In the genomic region with DNA sequence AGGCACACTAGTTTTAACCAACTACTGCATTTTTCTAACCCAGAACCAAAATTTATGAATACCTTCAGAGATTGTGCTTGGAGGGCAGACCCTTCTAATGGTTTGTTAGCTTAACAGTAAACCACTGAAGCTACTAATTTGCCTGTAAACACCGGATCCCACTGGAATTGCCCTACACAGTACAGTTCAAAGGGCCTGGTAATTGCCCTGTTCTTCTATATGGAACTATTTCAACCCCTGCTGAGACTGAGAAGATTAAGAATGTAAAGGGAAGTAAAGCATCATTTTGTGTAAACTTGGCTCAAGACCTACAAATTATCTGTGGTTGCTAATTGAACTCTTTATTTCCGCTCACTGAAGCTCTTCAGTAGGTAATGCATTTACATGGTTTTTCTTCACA, we compare ENCODE assay signal across 1 cellular context.
TF ChIP-seq lines count a peak whose summit lies in the region.

No MANE protein-coding gene starts in this region.

TF ChIP-seq in HEK293, 187 proteins besides CTCF, POLR2A, EP300 and RAD21 (continued from another document):
- TF ChIP-seq MZF1 (tag by site-specific recombination; IDR thresholded peaks at IDR 0.05; ENCODE audit: borderline replicate concordance) (no peak), ZNF843 (tag by site-specific recombination; IDR thresholded peaks at IDR 0.05) (0 out of 2 replicates have a peak, but pooled peaks have one; percentile 43), FEZF1 (tag by site-specific recombination; IDR thresholded peaks at IDR 0.05) (peak; percentile 80), ZNF24 (tag by site-specific recombination; IDR thresholded peaks at IDR 0.05) (no peak), REPIN1 (tag by site-specific recombination; IDR thresholded peaks at IDR 0.05; ENCODE audit: low read depth) (no peak), WT1 (tag by site-specific recombination; IDR thresholded peaks at IDR 0.05) (peak; percentile 27; the same call in 1 of the 2 replicates), SP7 (tag by site-specific recombination; IDR thresholded peaks at IDR 0.05) (peak; percentile 95), ZBTB21 (tag by site-specific recombination; IDR thresholded peaks at IDR 0.05) (no peak), RBAK (tag by site-specific recombination; IDR thresholded peaks at IDR 0.05) (no peak), ZNF514 (tag by site-specific recombination; IDR thresholded peaks at IDR 0.05) (no peak), GFI1B (tag by site-specific recombination; IDR thresholded peaks at IDR 0.05) (no peak), ZNF529 (tag by site-specific recombination; IDR thresholded peaks at IDR 0.05; ENCODE audit: insufficient replicate concordance) (no peak), TRIM28 (IDR thresholded peaks at IDR 0.05; ENCODE audit: borderline replicate concordance, low read length) (peak; percentile 57; the same call in 1 of the 2 replicates), KLF8 (tag by site-specific recombination; IDR thresholded peaks at IDR 0.05) (peak; percentile 76), OSR2 (tag by site-specific recombination; IDR thresholded peaks at IDR 0.05) (peak; percentile 44; the same call in 1 of the 2 replicates), HOXC10 (CRISPR knock-in tag; IDR thresholded peaks at IDR 0.05) (no peak), ZFP37 (tag by site-specific recombination; IDR thresholded peaks at IDR 0.05) (no peak), MYNN (tag by site-specific recombination; IDR thresholded peaks at IDR 0.05; ENCODE audit: borderline replicate concordance) (no peak), KLF10 (tag by site-specific recombination; IDR thresholded peaks at IDR 0.05) (no peak), ZNF174 (tag by site-specific recombination; IDR thresholded peaks at IDR 0.05) (no peak)
- TF ChIP-seq, protein P1, sequence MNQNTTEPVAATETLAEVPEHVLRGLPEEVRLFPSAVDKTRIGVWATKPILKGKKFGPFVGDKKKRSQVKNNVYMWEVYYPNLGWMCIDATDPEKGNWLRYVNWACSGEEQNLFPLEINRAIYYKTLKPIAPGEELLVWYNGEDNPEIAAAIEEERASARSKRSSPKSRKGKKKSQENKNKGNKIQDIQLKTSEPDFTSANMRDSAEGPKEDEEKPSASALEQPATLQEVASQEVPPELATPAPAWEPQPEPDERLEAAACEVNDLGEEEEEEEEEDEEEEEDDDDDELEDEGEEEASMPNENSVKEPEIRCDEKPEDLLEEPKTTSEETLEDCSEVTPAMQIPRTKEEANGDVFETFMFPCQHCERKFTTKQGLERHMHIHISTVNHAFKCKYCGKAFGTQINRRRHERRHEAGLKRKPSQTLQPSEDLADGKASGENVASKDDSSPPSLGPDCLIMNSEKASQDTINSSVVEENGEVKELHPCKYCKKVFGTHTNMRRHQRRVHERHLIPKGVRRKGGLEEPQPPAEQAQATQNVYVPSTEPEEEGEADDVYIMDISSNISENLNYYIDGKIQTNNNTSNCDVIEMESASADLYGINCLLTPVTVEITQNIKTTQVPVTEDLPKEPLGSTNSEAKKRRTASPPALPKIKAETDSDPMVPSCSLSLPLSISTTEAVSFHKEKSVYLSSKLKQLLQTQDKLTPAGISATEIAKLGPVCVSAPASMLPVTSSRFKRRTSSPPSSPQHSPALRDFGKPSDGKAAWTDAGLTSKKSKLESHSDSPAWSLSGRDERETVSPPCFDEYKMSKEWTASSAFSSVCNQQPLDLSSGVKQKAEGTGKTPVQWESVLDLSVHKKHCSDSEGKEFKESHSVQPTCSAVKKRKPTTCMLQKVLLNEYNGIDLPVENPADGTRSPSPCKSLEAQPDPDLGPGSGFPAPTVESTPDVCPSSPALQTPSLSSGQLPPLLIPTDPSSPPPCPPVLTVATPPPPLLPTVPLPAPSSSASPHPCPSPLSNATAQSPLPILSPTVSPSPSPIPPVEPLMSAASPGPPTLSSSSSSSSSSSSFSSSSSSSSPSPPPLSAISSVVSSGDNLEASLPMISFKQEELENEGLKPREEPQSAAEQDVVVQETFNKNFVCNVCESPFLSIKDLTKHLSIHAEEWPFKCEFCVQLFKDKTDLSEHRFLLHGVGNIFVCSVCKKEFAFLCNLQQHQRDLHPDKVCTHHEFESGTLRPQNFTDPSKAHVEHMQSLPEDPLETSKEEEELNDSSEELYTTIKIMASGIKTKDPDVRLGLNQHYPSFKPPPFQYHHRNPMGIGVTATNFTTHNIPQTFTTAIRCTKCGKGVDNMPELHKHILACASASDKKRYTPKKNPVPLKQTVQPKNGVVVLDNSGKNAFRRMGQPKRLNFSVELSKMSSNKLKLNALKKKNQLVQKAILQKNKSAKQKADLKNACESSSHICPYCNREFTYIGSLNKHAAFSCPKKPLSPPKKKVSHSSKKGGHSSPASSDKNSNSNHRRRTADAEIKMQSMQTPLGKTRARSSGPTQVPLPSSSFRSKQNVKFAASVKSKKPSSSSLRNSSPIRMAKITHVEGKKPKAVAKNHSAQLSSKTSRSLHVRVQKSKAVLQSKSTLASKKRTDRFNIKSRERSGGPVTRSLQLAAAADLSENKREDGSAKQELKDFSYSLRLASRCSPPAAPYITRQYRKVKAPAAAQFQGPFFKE (tag by site-specific recombination; IDR thresholded peaks at IDR 0.05; ENCODE audit: borderline replicate concordance), result no peak
TF ChIP-seq in HEK293: peak in this region for 11.
